Comparison of ENCODE assay signal across 2 cellular contexts in the genomic region with DNA sequence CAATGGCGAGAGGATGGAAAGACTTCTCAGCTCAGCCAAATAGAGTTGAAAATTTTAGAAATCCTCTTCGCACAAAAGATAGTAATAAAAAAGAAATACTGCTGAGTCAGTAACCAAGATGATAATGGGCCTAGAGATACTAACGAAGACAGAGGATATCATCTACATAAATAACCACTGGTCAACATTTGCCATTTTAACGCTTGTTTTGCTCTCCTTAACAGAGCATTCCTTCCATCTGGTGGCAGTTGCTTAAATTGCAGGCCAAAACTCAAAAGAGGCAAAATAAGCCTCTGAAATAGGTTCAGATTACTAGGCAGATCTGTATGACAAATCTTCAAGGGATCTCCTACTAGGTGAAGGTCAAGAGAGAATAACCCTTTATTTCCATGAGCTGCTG.
TF ChIP-seq lines count a peak whose summit lies in the region.

No MANE protein-coding gene starts in this region.

TF ChIP-seq in HEK293, 187 proteins besides CTCF, POLR2A, EP300 and RAD21:
- no peak for TF ChIP-seq ZNF777 (tag by site-specific recombination; IDR thresholded peaks at IDR 0.05; ENCODE audit: borderline replicate concordance)
- TF ChIP-seq ZNF654 (tag by site-specific recombination; IDR thresholded peaks at IDR 0.05; ENCODE audit: low read depth): peak; percentile 63
- no peak for TF ChIP-seq YY2 (tag by site-specific recombination; IDR thresholded peaks at IDR 0.05)

TF ChIP-seq in HepG2, 621 proteins besides CTCF, POLR2A, EP300 and RAD21:
- no peak for TF ChIP-seq FOXK1 (CRISPR knock-in tag; IDR thresholded peaks at IDR 0.05; ENCODE audit: borderline replicate concordance, low read depth)
- TF ChIP-seq SP2 (CRISPR knock-in tag; IDR thresholded peaks at IDR 0.05): no peak
- no peak for TF ChIP-seq ZNF556 (CRISPR knock-in tag; IDR thresholded peaks at IDR 0.05; ENCODE audit: borderline replicate concordance)
- peak; percentile 35 for TF ChIP-seq STAG1 (CRISPR knock-in tag; IDR thresholded peaks at IDR 0.05)
- TF ChIP-seq, protein P1, sequence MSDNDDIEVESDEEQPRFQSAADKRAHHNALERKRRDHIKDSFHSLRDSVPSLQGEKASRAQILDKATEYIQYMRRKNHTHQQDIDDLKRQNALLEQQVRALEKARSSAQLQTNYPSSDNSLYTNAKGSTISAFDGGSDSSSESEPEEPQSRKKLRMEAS (IDR thresholded peaks at IDR 0.05): no peak
- TF ChIP-seq ZNF354B (CRISPR knock-in tag; IDR thresholded peaks at IDR 0.05): no peak
- TF ChIP-seq ZNF136 (CRISPR knock-in tag; IDR thresholded peaks at IDR 0.05; ENCODE audit: low read depth): no peak
- no peak for TF ChIP-seq TFAP4 (IDR thresholded peaks at IDR 0.05; ENCODE audit: borderline replicate concordance, low read depth)
- 0 out of 2 replicates have a peak, but pooled peaks have one; percentile 24 for TF ChIP-seq MAFF (IDR thresholded peaks at IDR 0.05; ENCODE audit: low read depth, low read length)
- TF ChIP-seq MAFK (conservative IDR thresholded peaks at IDR 0.05 in 1 of 2, IDR thresholded peaks at IDR 0.05 in 1 of 2; ENCODE audit: low read length in 2 of 2): peak in 1 of 2 experiments; percentile 69; a peak in 2 of 4 replicates
- no peak for TF ChIP-seq NBN (conservative IDR thresholded peaks at IDR 0.05)
